16 cellular contexts compared by ENCODE assay signal in genomic region chr14:105416671-105417070, GRCh38. TPM values are rescaled to one million over a fixed set of nuclear protein-coding genes. Genes with fewer than 3 reads are reported as not detected.
"Had no signal": no experiment of that assay in that cellular context is flagged by ENCODE, and none has a peak within 500 bp of the region (broad histone marks: within the 10 kb centered on the region; RNA-seq: fewer than 3 reads in every experiment).

No MANE protein-coding gene starts in this region.

- FAIRE-seq: pancreas, urothelium cell line had no signal

- H3K4me3 Mint-ChIP-seq: activated CD8-positive, alpha-beta T cell treated with anti-CD3 and anti-CD28 coated beads for 36 hours; dendritic cell treated with granulocyte-macrophage colony-stimulating factor and Interleukin-4, amounts not matched to agents 40 ng/mL and 50 ng/mL, for 4 days had no signal

- H3K36me3 ChIP-seq: lower lobe of right lung, pancreas had no signal

- H3K27ac ChIP-seq: body of pancreas, lower lobe of right lung, pancreas, VCaP had no signal

- H3K27ac Mint-ChIP-seq: activated CD8-positive, alpha-beta T cell treated with anti-CD3 and anti-CD28 coated beads for 36 hours; activated T-helper 1 cell treated with anti-CD3 and anti-CD28 coated beads, Interleukin-12 subunit alpha, Interleukin-12 subunit beta, Interleukin-2, Interleukin-4 antibody, amounts not matched to agents 30 ng/mL and 10 ng/mL and 1 ng/mL, durations not matched to agents 14 hours and 24 hours and 36 hours; dendritic cell treated with granulocyte-macrophage colony-stimulating factor and Interleukin-4, amounts not matched to agents 40 ng/mL and 50 ng/mL, for 4 days had no signal

- DNase-seq: activated CD8-positive, alpha-beta memory T cell treated with anti-CD3 and anti-CD28 coated beads, Interleukin-2, amount 50 U/mL, for 4 hours; activated CD8-positive, alpha-beta T cell treated with anti-CD3 and anti-CD28 coated beads for 36 hours; activated naive CD4-positive, alpha-beta T cell treated with Interleukin-2 at 50 U/mL for 16 hours; body of pancreas; erythroblast; hippocampal formation; lower lobe of right lung; midbrain; pancreas; retina; stimulated activated CD4-positive, alpha-beta T cell treated with anti-CD3 and anti-CD28 coated beads, Interleukin-4, amount 100 ng/mL, for 1 hour had no signal

- H3K9me3 Mint-ChIP-seq: activated CD8-positive, alpha-beta T cell treated with anti-CD3 and anti-CD28 coated beads for 36 hours; activated T-helper 1 cell treated with anti-CD3 and anti-CD28 coated beads, Interleukin-12 subunit alpha, Interleukin-12 subunit beta, Interleukin-2, Interleukin-4 antibody, amounts not matched to agents 30 ng/mL and 10 ng/mL and 1 ng/mL, durations not matched to agents 14 hours and 24 hours and 36 hours; central memory CD8-positive, alpha-beta T cell; dendritic cell treated with granulocyte-macrophage colony-stimulating factor and Interleukin-4, amounts not matched to agents 40 ng/mL and 50 ng/mL, for 4 days had no signal

- H3K27me3 ChIP-seq: body of pancreas, pancreas had no signal

- ATAC-seq: activated CD8-positive, alpha-beta T cell treated with anti-CD3 and anti-CD28 coated beads for 36 hours; body of pancreas; lower lobe of right lung; pancreas had no signal

- H3K4me3 ChIP-seq: body of pancreas, lower lobe of right lung, pancreas had no signal

- H3K9me3 ChIP-seq: body of pancreas, lower lobe of right lung, pancreas had no signal

RNA-seq across cellular contexts. Expression of gene CRIP2, which starts 58.0 kb away (rescaled TPM):
- total RNA-seq: activated T-helper 1 cell treated with anti-CD3 and anti-CD28 coated beads, Interleukin-12 subunit alpha, Interleukin-12 subunit beta, Interleukin-2, Interleukin-4 antibody, amounts not matched to agents 30 ng/mL and 10 ng/mL and 1 ng/mL, durations not matched to agents 14 hours and 24 hours and 36 hours had no signal
